In the genomic region with DNA sequence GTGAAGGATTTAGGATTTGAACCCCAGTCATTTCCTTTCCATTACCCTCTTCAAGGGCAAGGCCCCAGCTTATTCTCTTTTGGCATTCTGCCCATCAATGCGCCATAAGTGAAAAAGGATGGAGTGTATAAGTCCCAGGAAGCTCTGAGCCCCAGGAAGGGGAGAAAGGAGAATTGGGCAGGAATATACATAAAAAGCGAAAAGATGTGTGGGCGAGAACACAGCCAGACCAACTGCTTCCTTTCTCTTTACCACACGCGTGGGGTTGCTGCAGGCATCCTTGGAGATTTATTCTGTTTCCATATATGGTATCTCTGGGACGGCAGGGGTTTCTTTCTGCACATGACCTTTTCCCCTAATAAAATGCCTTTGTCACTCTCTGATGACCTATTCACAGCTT, we compare ENCODE assay signal across 18 cellular contexts.
"Had no signal": no experiment of that assay in that cellular context is flagged by ENCODE, and none has a peak within 500 bp of the region (broad histone marks: within the 10 kb centered on the region; RNA-seq: fewer than 3 reads in every experiment).

No MANE protein-coding gene starts in this region.

- H3K4me1 ChIP-seq: body of pancreas, colonic mucosa, left lung, parathyroid adenoma, stomach, upper lobe of right lung had no signal

- H2AFZ ChIP-seq: parathyroid adenoma had no signal

- DNase-seq: activated CD4-positive, alpha-beta memory T cell treated with anti-CD3 and anti-CD28 coated beads, Interleukin-2, amount 10 ng/mL, durations not matched to agents 7 days and 5 days; activated CD4-positive, alpha-beta T cell treated with anti-CD3 and anti-CD28 coated beads for 4 hours; activated CD8-positive, alpha-beta memory T cell treated with anti-CD3 and anti-CD28 coated beads, Interleukin-2, amount 50 U/mL, for 48 hours; activated naive CD8-positive, alpha-beta T cell treated with anti-CD3 and anti-CD28 coated beads for 36 hours; body of pancreas; central memory CD4-positive, alpha-beta T cell; colonic mucosa; kidney; left lung; mammary epithelial cell; naive B cell; stimulated activated CD4-positive, alpha-beta T cell treated with anti-CD3 and anti-CD28 coated beads, Interleukin-12 subunit alpha, Interleukin-12 subunit beta, amount 100 ng/mL, for 4 hours; stimulated activated CD4-positive, alpha-beta T cell treated with anti-CD3 and anti-CD28 coated beads, Interleukin-2, amount 100 ng/mL, for 24 hours; stomach; upper lobe of right lung had no signal

- H3K27me3 ChIP-seq: body of pancreas, colonic mucosa, left lung, stomach, upper lobe of right lung had no signal

- H3K9ac ChIP-seq: parathyroid adenoma had no signal

- H3K27ac Mint-ChIP-seq: activated CD4-positive, alpha-beta memory T cell treated with anti-CD3 and anti-CD28 coated beads, Interleukin-2, amount 10 ng/mL, durations not matched to agents 7 days and 5 days; activated naive CD8-positive, alpha-beta T cell treated with anti-CD3 and anti-CD28 coated beads for 36 hours; naive B cell had no signal

- H3K4me1 Mint-ChIP-seq: activated CD4-positive, alpha-beta memory T cell treated with anti-CD3 and anti-CD28 coated beads, Interleukin-2, amount 10 ng/mL, durations not matched to agents 7 days and 5 days; naive B cell had no signal

- H3K9me3 ChIP-seq: body of pancreas, colonic mucosa, thoracic aorta, upper lobe of right lung had no signal

- H3K36me3 ChIP-seq: colonic mucosa, left lung, stomach, thoracic aorta, upper lobe of right lung had no signal

- H3K79me2 ChIP-seq: parathyroid adenoma had no signal

- ATAC-seq: body of pancreas, esophagus mucosa, left lung, upper lobe of right lung had no signal

- H3K4me3 ChIP-seq: body of pancreas, colonic mucosa, left lung, stomach, thoracic aorta, upper lobe of right lung had no signal

- H3K27ac ChIP-seq: body of pancreas, colonic mucosa, left lung, parathyroid adenoma, stomach, thoracic aorta, upper lobe of right lung had no signal

- H3K9me3 Mint-ChIP-seq: activated CD4-positive, alpha-beta memory T cell treated with anti-CD3 and anti-CD28 coated beads, Interleukin-2, amount 10 ng/mL, durations not matched to agents 7 days and 5 days had no signal

- H3K4me3 Mint-ChIP-seq: activated CD4-positive, alpha-beta memory T cell treated with anti-CD3 and anti-CD28 coated beads, Interleukin-2, amount 10 ng/mL, durations not matched to agents 7 days and 5 days; activated naive CD8-positive, alpha-beta T cell treated with anti-CD3 and anti-CD28 coated beads for 36 hours; naive B cell had no signal
